Comparison of ENCODE assay signal across 16 cellular contexts in the genomic region with DNA sequence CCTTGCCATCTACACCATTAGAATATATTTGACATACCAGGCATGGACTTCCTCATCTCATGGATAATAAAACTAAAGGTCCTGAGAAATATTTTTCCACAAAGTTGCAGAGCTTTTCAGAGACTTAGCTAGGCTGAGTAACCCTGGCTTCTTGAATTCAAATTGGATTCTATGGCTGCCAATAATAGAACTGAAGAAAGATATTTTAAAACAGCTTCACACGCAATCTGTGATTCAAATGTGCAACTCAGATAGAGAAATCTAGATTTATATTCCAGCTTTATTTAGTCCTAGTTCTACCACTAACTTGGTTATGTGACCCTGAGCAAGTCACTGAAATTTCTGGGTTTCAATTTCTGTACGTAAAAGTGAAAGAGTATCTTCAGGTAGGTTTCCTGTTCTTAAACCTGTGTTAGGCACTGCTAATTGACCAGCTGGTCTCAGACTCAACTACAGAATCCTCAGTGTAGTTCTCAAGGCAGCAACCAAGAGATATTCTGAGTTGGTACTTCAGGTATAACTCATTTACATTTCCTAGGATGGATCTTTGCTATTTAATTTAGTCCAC.
DNase-seq lines count a peak whose midpoint lies in the region; ATAC-seq and TF ChIP-seq lines count a peak whose summit lies in the region.
"Had no signal": no experiment of that assay in that cellular context is flagged by ENCODE, and none has a peak within 500 bp of the region (broad histone marks: within the 10 kb centered on the region; RNA-seq: fewer than 3 reads in every experiment).

No MANE protein-coding gene starts in this region.

- no peaks in the 10 kb centered on the region for H3K27me3 ChIP-seq in H9 (ENCODE audit: insufficient read depth, low read length)
- no peaks in the 10 kb centered on the region for H3K27me3 ChIP-seq in colonic mucosa
- H3K27me3 ChIP-seq: hepatocyte had no signal

- H3K79me2 ChIP-seq in H9 (ENCODE audit: insufficient read depth, low read length) = no peaks in the 10 kb centered on the region
- H3K79me2 ChIP-seq: hepatocyte had no signal

- H4K5ac ChIP-seq in H9 (ENCODE audit: insufficient read length, low read depth, low read length) = no peak overlapping the region

- no peaks in the 10 kb centered on the region for H3K23me2 ChIP-seq in H9 (ENCODE audit: insufficient read length, low read depth, low read length, poor library complexity, severe bottlenecking)

- no peaks in the 10 kb centered on the region for H3K36me3 Mint-ChIP-seq in H9 (ENCODE audit: insufficient read depth in 1 of 3, low read depth in 3 of 3)
- H3K36me3 Mint-ChIP-seq: CD14-positive monocyte had no signal

- H3K27ac Mint-ChIP-seq in H9 = no peak overlapping the region
- H3K27ac Mint-ChIP-seq: activated T-helper 1 cell treated with anti-CD3 and anti-CD28 coated beads, Interleukin-12 subunit alpha, Interleukin-12 subunit beta, Interleukin-2, Interleukin-4 antibody, amounts not matched to agents 30 ng/mL and 10 ng/mL and 1 ng/mL, durations not matched to agents 14 hours and 24 hours and 36 hours; endodermal cell had no signal

- H3K56ac ChIP-seq in H9 (ENCODE audit: insufficient read length, low read depth, low read length) = no peak overlapping the region

- no peak overlapping the region for H4K8ac ChIP-seq in H9 (replicated peaks; ENCODE audit: insufficient read length, low read depth, low read length)

- TF ChIP-seq CTCF in H9 (conservative IDR thresholded peaks at IDR 0.05) = no peak
- no peak for TF ChIP-seq CTCF in colonic mucosa (IDR thresholded peaks at IDR 0.05)

- H3K79me1 ChIP-seq in H9 (ENCODE audit: insufficient read depth, low read depth, low read length, poor library complexity, severe bottlenecking) = no peaks in the 10 kb centered on the region

- ATAC-seq in GM18867 (IDR thresholded peaks at IDR 0.05; ENCODE audit: unreplicated experiment) = peak; percentile 91
- peak; percentile 95 for ATAC-seq in GM21515 (IDR thresholded peaks at IDR 0.05; ENCODE audit: unreplicated experiment)
- peak; percentile 96 for ATAC-seq in HG03025 (IDR thresholded peaks at IDR 0.05; ENCODE audit: low FRiP score, unreplicated experiment)
- peak; percentile 99 for ATAC-seq in HG03575 (IDR thresholded peaks at IDR 0.05; ENCODE audit: extremely low read depth, insufficient number of reproducible peaks, low FRiP score, unreplicated experiment)

- H3K9me3 Mint-ChIP-seq in H9 = peaks cover 2 to 5% of the 10 kb centered on the region in 2 experiments; a peak in 3 of 5 replicates
- H3K9me3 Mint-ChIP-seq: activated T-helper 1 cell treated with anti-CD3 and anti-CD28 coated beads, Interleukin-12 subunit alpha, Interleukin-12 subunit beta, Interleukin-2, Interleukin-4 antibody, amounts not matched to agents 30 ng/mL and 10 ng/mL and 1 ng/mL, durations not matched to agents 14 hours and 24 hours and 36 hours had no signal

- H2BK5ac ChIP-seq in H9 (ENCODE audit: insufficient read length, low read length) = no peak overlapping the region

- no peak overlapping the region for H3K18ac ChIP-seq in H9 (ENCODE audit: insufficient read length, low read depth, low read length)

- H3K9me3 ChIP-seq in H9 (ENCODE audit: control insufficient read depth, low read depth, low read length) (no peaks in the 10 kb centered on the region), colonic mucosa (no peaks in the 10 kb centered on the region)

- WGBS in H9 (ENCODE audit: extremely low coverage, insufficient read length, low lambda C conversion rate) = no CpG with 5 or more reads among the region's 2 CpGs

- no peak overlapping the region for H4K91ac ChIP-seq in H9 (ENCODE audit: insufficient read length, low read depth, low read length)

- no peak overlapping the region for H3K4ac ChIP-seq in H9 (ENCODE audit: low read depth, low read length)

- H3K4me1 ChIP-seq in H9 (ENCODE audit: insufficient read depth, low read length) (no peaks in the 10 kb centered on the region), colonic mucosa (no peaks in the 10 kb centered on the region)

- H3K4me2 ChIP-seq in H9 (ENCODE audit: insufficient read depth, insufficient read length, low read length) = no peak overlapping the region
- H3K4me2 ChIP-seq: hepatocyte had no signal

- H3T11ph ChIP-seq in H9 (ENCODE audit: low read length) = no peak overlapping the region

- H2AK5ac ChIP-seq in H9 (ENCODE audit: insufficient read length, low read length) = no peak overlapping the region

- H3K23ac ChIP-seq in H9 (ENCODE audit: insufficient read length, low read depth, low read length) = no peak overlapping the region

- intact Hi-C loops in colonic mucosa (cut with DNase I) = no loop called here

- no peak overlapping the region for H2BK120ac ChIP-seq in H9 (ENCODE audit: low read depth, low read length, poor library complexity, severe bottlenecking)

- no peak overlapping the region for H2BK12ac ChIP-seq in H9 (ENCODE audit: insufficient read length, low read depth, low read length)

- no peak overlapping the region for H3K14ac ChIP-seq in H9 (ENCODE audit: insufficient read depth, low read length)

- DNase-seq in NCI-H526 treated with DMSO at 0.1 percent for 48 hours (lab: John Stamatoyannopoulos, UW) (no peak), H9 (no peak), SKM-1 (lab: John Stamatoyannopoulos, UW; ENCODE audit: unreplicated experiment) (no peak), colonic mucosa (no peak)
- DNase-seq: activated CD4-positive, CD25-positive, alpha-beta regulatory T cell treated with anti-CD3 and anti-CD28 coated beads, Interleukin-2, amount 50 U/mL, for 72 hours; endodermal cell; GF-D8; NCI-H1048; NCI-H526 had no signal

- no peak overlapping the region for H3K4me3 Mint-ChIP-seq in H9
- H3K4me3 Mint-ChIP-seq: activated T-helper 1 cell treated with anti-CD3 and anti-CD28 coated beads, Interleukin-12 subunit alpha, Interleukin-12 subunit beta, Interleukin-2, Interleukin-4 antibody, amounts not matched to agents 30 ng/mL and 10 ng/mL and 1 ng/mL, durations not matched to agents 14 hours and 24 hours and 36 hours; CD14-positive monocyte; endodermal cell had no signal

- H3K27me3 Mint-ChIP-seq in H9 (ENCODE audit: low read depth) = no peaks in the 10 kb centered on the region

- H3K4me3 ChIP-seq in colonic mucosa = no peak overlapping the region
- H3K4me3 ChIP-seq: hepatocyte had no signal

- no peak overlapping the region for H2BK20ac ChIP-seq in H9 (ENCODE audit: low read depth, low read length, poor library complexity, severe bottlenecking)

- no peak overlapping the region for H3K9ac ChIP-seq in H9 (ENCODE audit: extremely low read depth, insufficient read length, low read length)
- H3K9ac ChIP-seq in colonic mucosa (ENCODE audit: low read depth in 2 of 2, low read length in 2 of 2) = no peak overlapping the region

- H3K27ac ChIP-seq in H9 (ENCODE audit: insufficient read length, low read depth, low read length) = no peak overlapping the region
- no peak overlapping the region for H3K27ac ChIP-seq in colonic mucosa
- H3K27ac ChIP-seq: hepatocyte had no signal

- no peaks in the 10 kb centered on the region for H3K4me1 Mint-ChIP-seq in H9
- H3K4me1 Mint-ChIP-seq: CD14-positive monocyte had no signal

- no peak overlapping the region for H2BK15ac ChIP-seq in H9 (ENCODE audit: low read depth, low read length)

- H4K20me1 ChIP-seq in H9 (ENCODE audit: control insufficient read depth, insufficient read depth, insufficient read length) = no peaks in the 10 kb centered on the region

- H3K36me3 ChIP-seq in colonic mucosa = no peaks in the 10 kb centered on the region

- H2AFZ ChIP-seq in H9 (ENCODE audit: low read length) = no peak overlapping the region
- H2AFZ ChIP-seq: hepatocyte had no signal
